16 cellular contexts compared by ENCODE assay signal in the genomic region with DNA sequence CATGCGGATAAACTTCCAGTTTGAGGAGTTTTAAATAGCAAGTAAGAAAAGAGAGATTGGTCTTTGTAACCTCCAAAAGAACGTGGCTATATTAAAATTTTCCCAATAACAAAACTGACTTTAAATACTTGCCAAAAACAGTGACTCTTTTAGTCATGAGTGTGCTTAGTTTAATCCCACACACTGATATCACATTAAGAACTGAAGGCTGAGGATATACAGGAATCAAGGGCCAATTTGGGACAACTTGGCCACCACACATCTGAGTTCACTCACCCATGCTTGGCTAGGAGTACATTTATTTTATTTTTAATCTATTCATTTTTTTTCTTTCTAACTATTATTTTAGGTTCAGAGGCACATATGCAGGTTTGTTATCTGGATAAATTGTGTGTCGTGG.
"Had no signal": no experiment of that assay in that cellular context is flagged by ENCODE, and none has a peak within 500 bp of the region (broad histone marks: within the 10 kb centered on the region; RNA-seq: fewer than 3 reads in every experiment).

No MANE protein-coding gene starts in this region.

- H3K27ac ChIP-seq: neural progenitor cell, VCaP had no signal

- ATAC-seq: activated CD4-positive, CD25-positive, alpha-beta regulatory T cell treated with anti-CD3 and anti-CD28 coated beads, Interleukin-2, amount 50 U/mL, for 24 hours; activated T-cell treated with anti-CD3 and anti-CD28 coated beads, Interleukin-2, amount 50 U/mL, for 72 hours; naive thymus-derived CD8-positive, alpha-beta T cell; SK-N-SH treated with all-trans-retinoic acid at 6 μM for 48 hours had no signal

- H3K4me2 ChIP-seq: neural progenitor cell had no signal

- DNase-seq: activated CD4-positive, alpha-beta memory T cell treated with anti-CD3 and anti-CD28 coated beads, Interleukin-2, amount 10 ng/mL, durations not matched to agents 7 days and 5 days; activated CD4-positive, alpha-beta T cell treated with anti-CD3 and anti-CD28 coated beads, Interleukin-2, amount 10 ng/mL, durations not matched to agents 24 days and 14 days; activated effector memory CD4-positive, alpha-beta T cell treated with Interleukin-2 at 50 U/mL for 16 hours; activated naive CD4-positive, alpha-beta T cell treated with anti-CD3 and anti-CD28 coated beads, Interleukin-2, amount 10 ng/mL, durations not matched to agents 7 days and 5 days; activated T-cell treated with anti-CD3 and anti-CD28 coated beads, Interleukin-2, amount 50 U/mL, for 72 hours; amygdala; caudate nucleus; effector CD8-positive, alpha-beta T cell; naive thymus-derived CD8-positive, alpha-beta T cell; stimulated activated CD4-positive, alpha-beta T cell treated with anti-CD3 and anti-CD28 coated beads, Interleukin-12 subunit alpha, Interleukin-12 subunit beta, amount 100 ng/mL, for 4 hours; stimulated activated CD4-positive, alpha-beta T cell treated with anti-CD3 and anti-CD28 coated beads, Interleukin-4, amount 100 ng/mL, for 4 hours; substantia nigra had no signal

- H3K36me3 ChIP-seq: neural progenitor cell had no signal

- H2AFZ ChIP-seq: neural progenitor cell had no signal

- H3K27me3 ChIP-seq: neural progenitor cell had no signal

- H3K4me3 ChIP-seq: neural progenitor cell had no signal
